1 cellular context compared by ENCODE assay signal in the genomic region with DNA sequence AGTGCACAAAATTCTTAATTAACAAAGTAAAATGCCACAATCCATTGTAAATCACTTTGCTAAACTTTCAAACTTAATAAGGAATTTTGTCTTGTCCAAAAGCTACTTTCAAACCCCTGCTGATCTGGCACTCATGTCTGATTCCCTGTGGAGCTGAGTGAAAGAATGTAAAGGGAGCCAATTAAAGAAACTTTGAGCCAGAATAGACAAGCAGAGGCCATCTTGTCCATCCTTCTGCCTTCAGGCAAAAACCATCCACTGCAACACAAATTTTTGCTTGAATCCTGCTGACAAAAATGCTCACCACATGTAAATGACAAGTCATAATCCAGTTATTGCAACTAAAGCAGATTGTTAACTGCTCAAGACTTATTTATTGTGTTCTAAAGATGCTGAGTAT.
TF ChIP-seq lines count a peak whose summit lies in the region.

No MANE protein-coding gene starts in this region.

TF ChIP-seq in HepG2, 621 proteins besides CTCF, POLR2A, EP300 and RAD21 (continued from another document):
- TF ChIP-seq, protein P1, sequence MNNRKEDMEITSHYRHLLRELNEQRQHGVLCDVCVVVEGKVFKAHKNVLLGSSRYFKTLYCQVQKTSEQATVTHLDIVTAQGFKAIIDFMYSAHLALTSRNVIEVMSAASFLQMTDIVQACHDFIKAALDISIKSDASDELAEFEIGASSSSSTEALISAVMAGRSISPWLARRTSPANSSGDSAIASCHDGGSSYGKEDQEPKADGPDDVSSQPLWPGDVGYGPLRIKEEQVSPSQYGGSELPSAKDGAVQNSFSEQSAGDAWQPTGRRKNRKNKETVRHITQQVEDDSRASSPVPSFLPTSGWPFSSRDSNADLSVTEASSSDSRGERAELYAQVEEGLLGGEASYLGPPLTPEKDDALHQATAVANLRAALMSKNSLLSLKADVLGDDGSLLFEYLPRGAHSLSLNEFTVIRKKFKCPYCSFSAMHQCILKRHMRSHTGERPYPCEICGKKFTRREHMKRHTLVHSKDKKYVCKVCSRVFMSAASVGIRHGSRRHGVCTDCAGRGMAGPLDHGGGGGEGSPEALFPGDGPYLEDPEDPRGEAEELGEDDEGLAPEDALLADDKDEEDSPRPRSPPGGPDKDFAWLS (CRISPR knock-in tag; IDR thresholded peaks at IDR 0.05; ENCODE audit: borderline replicate concordance): no peak
TF ChIP-seq in HepG2: peak in this region for 2.
